ENCODE assay signal across 1 cellular context in the genomic region with DNA sequence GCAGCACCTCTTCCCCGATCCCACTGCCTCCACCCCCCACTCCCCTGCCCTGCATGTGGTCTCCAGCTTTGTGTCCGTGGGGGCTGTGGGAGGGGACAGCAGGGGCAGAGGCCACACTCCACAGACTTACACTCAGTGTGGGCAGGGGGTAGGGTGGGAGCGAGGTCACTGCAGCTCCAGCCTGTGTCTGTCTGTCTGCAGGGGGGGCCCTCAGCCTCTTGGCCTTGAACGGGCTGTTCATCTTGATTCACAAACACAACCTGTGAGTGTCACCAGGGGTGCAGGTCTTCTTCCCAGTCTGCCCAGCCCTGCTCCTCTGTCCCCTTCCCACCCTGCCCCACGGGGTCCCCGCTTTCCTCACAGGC.
TF ChIP-seq lines count a peak whose summit lies in the region.

No MANE protein-coding gene starts in this region.

TF ChIP-seq in HepG2, 621 proteins besides CTCF, POLR2A, EP300 and RAD21:
- TF ChIP-seq NFRKB (IDR thresholded peaks at IDR 0.05) = no peak
- TF ChIP-seq, protein P1, sequence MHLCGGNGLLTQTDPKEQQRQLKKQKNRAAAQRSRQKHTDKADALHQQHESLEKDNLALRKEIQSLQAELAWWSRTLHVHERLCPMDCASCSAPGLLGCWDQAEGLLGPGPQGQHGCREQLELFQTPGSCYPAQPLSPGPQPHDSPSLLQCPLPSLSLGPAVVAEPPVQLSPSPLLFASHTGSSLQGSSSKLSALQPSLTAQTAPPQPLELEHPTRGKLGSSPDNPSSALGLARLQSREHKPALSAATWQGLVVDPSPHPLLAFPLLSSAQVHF (CRISPR knock-in tag; IDR thresholded peaks at IDR 0.05) = no peak
- TF ChIP-seq HNF4A (CRISPR knock-in tag; IDR thresholded peaks at IDR 0.05) = no peak
- no peak for TF ChIP-seq CBFB (CRISPR knock-in tag; IDR thresholded peaks at IDR 0.05)
- TF ChIP-seq ZNF136 (CRISPR knock-in tag; IDR thresholded peaks at IDR 0.05; ENCODE audit: low read depth) = no peak
- TF ChIP-seq TBL1XR1 (IDR thresholded peaks at IDR 0.05; ENCODE audit: borderline replicate concordance, low read length, partially characterized antibody) = no peak
- no peak for TF ChIP-seq ZC3H13 (CRISPR knock-in tag; IDR thresholded peaks at IDR 0.05)
- no peak for TF ChIP-seq ZNF562 (CRISPR knock-in tag; IDR thresholded peaks at IDR 0.05; ENCODE audit: borderline replicate concordance)
- no peak for TF ChIP-seq ZMAT3 (CRISPR knock-in tag; conservative IDR thresholded peaks at IDR 0.05)
- TF ChIP-seq, protein P2, sequence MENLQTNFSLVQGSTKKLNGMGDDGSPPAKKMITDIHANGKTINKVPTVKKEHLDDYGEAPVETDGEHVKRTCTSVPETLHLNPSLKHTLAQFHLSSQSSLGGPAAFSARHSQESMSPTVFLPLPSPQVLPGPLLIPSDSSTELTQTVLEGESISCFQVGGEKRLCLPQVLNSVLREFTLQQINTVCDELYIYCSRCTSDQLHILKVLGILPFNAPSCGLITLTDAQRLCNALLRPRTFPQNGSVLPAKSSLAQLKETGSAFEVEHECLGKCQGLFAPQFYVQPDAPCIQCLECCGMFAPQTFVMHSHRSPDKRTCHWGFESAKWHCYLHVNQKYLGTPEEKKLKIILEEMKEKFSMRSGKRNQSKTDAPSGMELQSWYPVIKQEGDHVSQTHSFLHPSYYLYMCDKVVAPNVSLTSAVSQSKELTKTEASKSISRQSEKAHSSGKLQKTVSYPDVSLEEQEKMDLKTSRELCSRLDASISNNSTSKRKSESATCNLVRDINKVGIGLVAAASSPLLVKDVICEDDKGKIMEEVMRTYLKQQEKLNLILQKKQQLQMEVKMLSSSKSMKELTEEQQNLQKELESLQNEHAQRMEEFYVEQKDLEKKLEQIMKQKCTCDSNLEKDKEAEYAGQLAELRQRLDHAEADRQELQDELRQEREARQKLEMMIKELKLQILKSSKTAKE (CRISPR knock-in tag; IDR thresholded peaks at IDR 0.05; ENCODE audit: borderline replicate concordance) = no peak
